6 cellular contexts compared by ENCODE assay signal in the genomic region with DNA sequence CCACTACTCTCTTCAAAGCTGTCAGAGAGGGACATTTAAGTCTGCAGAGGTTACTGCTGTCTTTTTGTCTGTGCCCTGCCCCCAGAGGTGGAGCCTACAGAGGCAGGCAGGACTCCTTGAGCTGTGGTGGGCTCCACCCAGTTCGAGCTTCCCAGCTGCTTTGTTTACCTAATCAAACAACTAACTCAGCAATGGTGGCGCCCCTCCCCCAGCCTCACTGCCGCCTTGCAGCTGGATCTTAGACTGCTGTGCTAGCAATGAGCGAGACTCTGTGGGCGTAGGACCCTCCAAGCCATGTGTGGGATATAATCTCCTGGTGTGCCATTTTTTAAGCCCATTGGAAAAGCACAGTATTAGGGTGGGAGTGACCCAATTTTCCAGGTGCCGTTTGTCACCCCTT.
DNase-seq lines count a peak whose midpoint lies in the region; ATAC-seq and TF ChIP-seq lines count a peak whose summit lies in the region.
"Not testable (repeated sequence)": the region's sequence is repeated elsewhere in the genome, so short reads cannot be mapped to it uniquely, and the experiment has no call there.

No MANE protein-coding gene starts in this region.

- not testable (repeated sequence) for H3K4me1 ChIP-seq in H9 (ENCODE audit: insufficient read depth, low read length)

- WGBS in H9 (ENCODE audit: extremely low coverage, insufficient read length, low lambda C conversion rate), result no CpG with 5 or more reads among the region's 6 CpGs

- not testable (repeated sequence) for H3K27me3 ChIP-seq in H9 (ENCODE audit: insufficient read depth, low read length)

- H3K18ac ChIP-seq in H9 (ENCODE audit: insufficient read length, low read depth, low read length), result not testable (repeated sequence)

- H3K4ac ChIP-seq in H9 (ENCODE audit: low read depth, low read length), result not testable (repeated sequence)

- not testable (repeated sequence) for TF ChIP-seq CTCF in H9 (conservative IDR thresholded peaks at IDR 0.05); WTC11 (IDR thresholded peaks at IDR 0.05)

- not testable (repeated sequence) for H2BK12ac ChIP-seq in H9 (ENCODE audit: insufficient read length, low read depth, low read length)

- H3K9me3 Mint-ChIP-seq in H9 (peaks cover 20 to 25% of the 10 kb centered on the region in 2 experiments), WTC11 (peaks cover 33% of the 10 kb centered on the region)

- H3K4me2 ChIP-seq in H9 (ENCODE audit: insufficient read depth, insufficient read length, low read length), result not testable (repeated sequence)

- DNase-seq in COLO668 (lab: John Stamatoyannopoulos, UW; ENCODE audit: unreplicated experiment) (peak; percentile 0), H9 (peak; percentile 30), NCI-H526 treated with DMSO at 0.1 percent for 48 hours (lab: John Stamatoyannopoulos, UW) (peak; percentile 15), OCI-M1 (lab: John Stamatoyannopoulos, UW) (peak; percentile 19), RPMI8226 (peak; percentile 16), WTC11 (ENCODE audit: low spot score) (peak; percentile 17)

- not testable (repeated sequence) for H3K27ac ChIP-seq in H9 (ENCODE audit: insufficient read length, low read depth, low read length)

- H2BK20ac ChIP-seq in H9 (ENCODE audit: low read depth, low read length, poor library complexity, severe bottlenecking), result not testable (repeated sequence)

- not testable (repeated sequence) for H3K56ac ChIP-seq in H9 (ENCODE audit: insufficient read length, low read depth, low read length)

- not testable (repeated sequence) for H3K79me1 ChIP-seq in H9 (ENCODE audit: insufficient read depth, low read depth, low read length, poor library complexity, severe bottlenecking)

- H3K23me2 ChIP-seq in H9 (ENCODE audit: insufficient read length, low read depth, low read length, poor library complexity, severe bottlenecking), result not testable (repeated sequence)

- not testable (repeated sequence) for ATAC-seq in WTC11

- not testable (repeated sequence) for H3K79me2 ChIP-seq in H9 (ENCODE audit: insufficient read depth, low read length)

- not testable (repeated sequence) for H4K20me1 ChIP-seq in H9 (ENCODE audit: control insufficient read depth, insufficient read depth, insufficient read length)

- peaks cover 2 to 16% (median 4%) of the 10 kb centered on the region in 3 experiments; a peak in 5 of 7 replicates for H3K36me3 Mint-ChIP-seq in H9 (ENCODE audit: insufficient read depth in 1 of 3, low read depth in 3 of 3)
- peaks cover 20% of the 10 kb centered on the region for H3K36me3 Mint-ChIP-seq in WTC11

- H4K91ac ChIP-seq in H9 (ENCODE audit: insufficient read length, low read depth, low read length), result not testable (repeated sequence)

- not testable (repeated sequence) for H2BK5ac ChIP-seq in H9 (ENCODE audit: insufficient read length, low read length)

- H3K9ac ChIP-seq in H9 (ENCODE audit: extremely low read depth, insufficient read length, low read length), result not testable (repeated sequence)

- not testable (repeated sequence) for H2AFZ ChIP-seq in H9 (ENCODE audit: low read length)

- not testable (repeated sequence) for H3K14ac ChIP-seq in H9 (ENCODE audit: insufficient read depth, low read length)

- not testable (repeated sequence) for H3K23ac ChIP-seq in H9 (ENCODE audit: insufficient read length, low read depth, low read length)

- H3T11ph ChIP-seq in H9 (ENCODE audit: low read length), result not testable (repeated sequence)

- H3K27ac Mint-ChIP-seq in H9, WTC11: not testable (repeated sequence)

- POLR2A ChIA-PET in WTC11 (lab: Charles Lee), result not testable (repeated sequence)

- not testable (repeated sequence) for H3K4me1 Mint-ChIP-seq in H9, WTC11

- not testable (repeated sequence) for H3K27me3 Mint-ChIP-seq in H9 (ENCODE audit: low read depth); WTC11 (ENCODE audit: low read depth)

- H3K4me3 Mint-ChIP-seq in H9, WTC11: not testable (repeated sequence)

- CTCF ChIA-PET in WTC11 (lab: Charles Lee), result not testable (repeated sequence)

- H4K5ac ChIP-seq in H9 (ENCODE audit: insufficient read length, low read depth, low read length), result not testable (repeated sequence)

- not testable (repeated sequence) for H2BK15ac ChIP-seq in H9 (ENCODE audit: low read depth, low read length)

- H3K9me3 ChIP-seq in H9 (ENCODE audit: control insufficient read depth, low read depth, low read length), result not testable (repeated sequence)

- H4K8ac ChIP-seq in H9 (replicated peaks; ENCODE audit: insufficient read length, low read depth, low read length), result not testable (repeated sequence)

- not testable (repeated sequence) for H2BK120ac ChIP-seq in H9 (ENCODE audit: low read depth, low read length, poor library complexity, severe bottlenecking)

- H2AK5ac ChIP-seq in H9 (ENCODE audit: insufficient read length, low read length), result not testable (repeated sequence)
